16 cellular contexts compared by ENCODE assay signal in the genomic region with DNA sequence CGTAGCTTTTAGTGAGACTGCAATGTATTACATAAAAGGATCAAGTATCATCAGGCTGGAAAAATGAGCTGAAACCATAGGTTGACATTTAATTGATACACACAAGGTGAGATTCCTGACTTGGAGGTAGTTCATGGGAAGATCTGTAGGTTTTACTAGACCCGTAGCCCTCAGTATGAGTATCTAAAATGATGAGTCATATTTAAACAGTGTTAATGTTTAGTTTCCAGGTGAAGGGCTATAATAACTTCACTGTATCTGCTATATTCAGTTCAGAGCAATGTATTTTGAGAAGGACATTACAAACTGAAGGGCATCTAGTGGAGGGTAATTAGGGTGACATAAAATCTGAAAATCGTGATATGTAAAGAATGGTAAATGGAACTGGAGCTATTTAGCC. TPM values are rescaled to one million over a fixed set of nuclear protein-coding genes. Genes with fewer than 3 reads are reported as not detected.
DNase-seq lines count a peak whose midpoint lies in the region; ATAC-seq and TF ChIP-seq lines count a peak whose summit lies in the region.
"Had no signal": no experiment of that assay in that cellular context is flagged by ENCODE, and none has a peak within 500 bp of the region (broad histone marks: within the 10 kb centered on the region; RNA-seq: fewer than 3 reads in every experiment).

No MANE protein-coding gene starts in this region.

- H3K36me3 Mint-ChIP-seq in activated T-helper 2 cell treated with anti-CD3 and anti-CD28 coated beads, Interferon-gamma antibody, Interleukin-2, Interleukin-4, amounts not matched to agents 10 μg/mL and 5 μg/mL and 100 μg/mL, durations not matched to agents 14 hours and 24 hours and 36 hours (ENCODE audit: low read depth): peaks cover 37% of the 10 kb centered on the region
- H3K36me3 Mint-ChIP-seq in endothelial cell (ENCODE audit: low read depth, unreplicated experiment) (peaks cover 18% of the 10 kb centered on the region), chondrocyte (ENCODE audit: low read depth) (no peaks in the 10 kb centered on the region), progenitor cell of endocrine pancreas (ENCODE audit: insufficient read depth) (no peaks in the 10 kb centered on the region)

- no peaks in the 10 kb centered on the region for H3K27me3 Mint-ChIP-seq in activated T-helper 2 cell treated with anti-CD3 and anti-CD28 coated beads, Interferon-gamma antibody, Interleukin-2, Interleukin-4, amounts not matched to agents 10 μg/mL and 5 μg/mL and 100 μg/mL, durations not matched to agents 14 hours and 24 hours and 36 hours (ENCODE audit: low read depth)
- H3K27me3 Mint-ChIP-seq in endothelial cell (ENCODE audit: unreplicated experiment) (peaks cover 7% of the 10 kb centered on the region), chondrocyte (ENCODE audit: low read depth) (no peaks in the 10 kb centered on the region), progenitor cell of endocrine pancreas (no peaks in the 10 kb centered on the region)

- in situ Hi-C loops in Caki2 (cut with HindIII; ENCODE audit: low pct_unique_long_range_greater_than_20kb, low sequenced_read_pairs): no loop called here

- TF ChIP-seq CTCF in endothelial cell (IDR thresholded peaks at IDR 0.05; ENCODE audit: unreplicated experiment) (no peak), chondrocyte (IDR thresholded peaks at IDR 0.05) (no peak), progenitor cell of endocrine pancreas (IDR thresholded peaks at IDR 0.05; ENCODE audit: unreplicated experiment) (no peak)

- peak overlapping the region; percentile 28 for H3K4me3 Mint-ChIP-seq in activated T-helper 2 cell treated with anti-CD3 and anti-CD28 coated beads, Interferon-gamma antibody, Interleukin-2, Interleukin-4, amounts not matched to agents 10 μg/mL and 5 μg/mL and 100 μg/mL, durations not matched to agents 14 hours and 24 hours and 36 hours (ENCODE audit: low read depth)
- H3K4me3 Mint-ChIP-seq in endothelial cell (ENCODE audit: unreplicated experiment) (no peak overlapping the region), chondrocyte (ENCODE audit: unreplicated experiment) (no peak overlapping the region), progenitor cell of endocrine pancreas (ENCODE audit: low read depth) (no peak overlapping the region)
- H3K4me3 Mint-ChIP-seq: activated naive CD4-positive, alpha-beta T cell treated with anti-CD3 and anti-CD28 coated beads for 36 hours had no signal

- H3K4me1 Mint-ChIP-seq in activated T-helper 2 cell treated with anti-CD3 and anti-CD28 coated beads, Interferon-gamma antibody, Interleukin-2, Interleukin-4, amounts not matched to agents 10 μg/mL and 5 μg/mL and 100 μg/mL, durations not matched to agents 14 hours and 24 hours and 36 hours (ENCODE audit: low read depth): peaks cover 70% of the 10 kb centered on the region
- H3K4me1 Mint-ChIP-seq in endothelial cell (ENCODE audit: unreplicated experiment) (peaks cover 38% of the 10 kb centered on the region), chondrocyte (ENCODE audit: low read depth) (peaks cover 49% of the 10 kb centered on the region), progenitor cell of endocrine pancreas (ENCODE audit: low read depth) (no peaks in the 10 kb centered on the region)

- H3K9me3 Mint-ChIP-seq in activated T-helper 2 cell treated with anti-CD3 and anti-CD28 coated beads, Interferon-gamma antibody, Interleukin-2, Interleukin-4, amounts not matched to agents 10 μg/mL and 5 μg/mL and 100 μg/mL, durations not matched to agents 14 hours and 24 hours and 36 hours: peaks cover 5% of the 10 kb centered on the region
- no peaks in the 10 kb centered on the region for H3K9me3 Mint-ChIP-seq in endothelial cell (ENCODE audit: unreplicated experiment)
- H3K9me3 Mint-ChIP-seq in chondrocyte (ENCODE audit: low read depth): peaks cover 3% of the 10 kb centered on the region
- H3K9me3 Mint-ChIP-seq in progenitor cell of endocrine pancreas (ENCODE audit: low read depth): no peaks in the 10 kb centered on the region
- H3K9me3 Mint-ChIP-seq: activated naive CD4-positive, alpha-beta T cell treated with anti-CD3 and anti-CD28 coated beads for 36 hours had no signal

- H3K27ac Mint-ChIP-seq in activated T-helper 2 cell treated with anti-CD3 and anti-CD28 coated beads, Interferon-gamma antibody, Interleukin-2, Interleukin-4, amounts not matched to agents 10 μg/mL and 5 μg/mL and 100 μg/mL, durations not matched to agents 14 hours and 24 hours and 36 hours: peak overlapping the region; percentile 82
- H3K27ac Mint-ChIP-seq in endothelial cell (ENCODE audit: unreplicated experiment): no peak overlapping the region
- no peak overlapping the region for H3K27ac Mint-ChIP-seq in chondrocyte (ENCODE audit: unreplicated experiment)
- H3K27ac Mint-ChIP-seq in progenitor cell of endocrine pancreas: no peak overlapping the region
- H3K27ac Mint-ChIP-seq: activated naive CD4-positive, alpha-beta T cell treated with anti-CD3 and anti-CD28 coated beads for 36 hours had no signal

- intact Hi-C loops in activated T-helper 2 cell treated with anti-CD3 and anti-CD28 coated beads, Interferon-gamma antibody, Interleukin-2, Interleukin-4, amounts not matched to agents 10 μg/mL and 5 μg/mL and 100 μg/mL, durations not matched to agents 14 hours and 24 hours and 36 hours (cut with micrococcal nuclease): loop anchor here (1.0 to 2.0 kb wide), 4 partner anchors 28 to 74 kb away; no protein-coding TSS in a partner anchor

- ATAC-seq in GM19043 (IDR thresholded peaks at IDR 0.05; ENCODE audit: low read depth, unreplicated experiment): peak; percentile 42
- peak; percentile 42 for ATAC-seq in HG02981 (IDR thresholded peaks at IDR 0.05; ENCODE audit: unreplicated experiment)
- ATAC-seq: gastrocnemius medialis, left lung had no signal

- peak; percentile 32 for DNase-seq in Caki2 (ENCODE audit: low read depth)
- no peak for DNase-seq in activated T-helper 2 cell treated with anti-CD3 and anti-CD28 coated beads, Interferon-gamma antibody, Interleukin-2, Interleukin-4, amounts not matched to agents 10 μg/mL and 5 μg/mL and 100 μg/mL, durations not matched to agents 14 hours and 24 hours and 36 hours (ENCODE audit: low spot score)
- DNase-seq in endothelial cell (ENCODE audit: low spot score): no peak
- no peak for DNase-seq in chondrocyte (ENCODE audit: low spot score)
- DNase-seq in progenitor cell of endocrine pancreas (ENCODE audit: low spot score, unreplicated experiment): no peak
- DNase-seq in NCI-H2171 treated with DMSO at 0.1 percent for 48 hours (lab: John Stamatoyannopoulos, UW): no peak
- DNase-seq: activated CD4-positive, alpha-beta T cell treated with anti-CD3 and anti-CD28 coated beads for 1 hour; activated naive CD4-positive, alpha-beta T cell treated with anti-CD3 and anti-CD28 coated beads for 36 hours; BE2C; dermis blood vessel endothelial cell; gastrocnemius medialis; left lung; MM.1S; NCI-H446 had no signal

RNA-seq across cellular contexts. Expression of a gene that starts 35.0 kb away (rescaled TPM):
- 0.03 TPM in 1 of 2 replicates, not detected in the other for total RNA-seq in Caki2 (2014; rRNA removed; shearing (Covaris generic); ENCODE audit: low replicate concordance)
- total RNA-seq in activated T-helper 2 cell treated with anti-CD3 and anti-CD28 coated beads, Interferon-gamma antibody, Interleukin-2, Interleukin-4, amounts not matched to agents 10 μg/mL and 5 μg/mL and 100 μg/mL, durations not matched to agents 14 hours and 24 hours and 36 hours: 37.1 and 37.5 TPM in 2 replicates
- total RNA-seq in endothelial cell (ENCODE audit: unreplicated experiment) (102 TPM), chondrocyte (2.1 to 6.0 TPM (median 5.2 TPM) in 3 replicates), progenitor cell of endocrine pancreas (0.29 TPM in 1 of 2 replicates, not detected in the other)
